29 cellular contexts compared by ENCODE assay signal in genomic region chr6:34050691-34051090, GRCh38.
"Had no signal": no experiment of that assay in that cellular context is flagged by ENCODE, and none has a peak within 500 bp of the region (broad histone marks: within the 10 kb centered on the region; RNA-seq: fewer than 3 reads in every experiment).

No MANE protein-coding gene starts in this region.

- ATAC-seq: activated naive CD4-positive, alpha-beta T cell treated with anti-CD3 and anti-CD28 coated beads, Interleukin-2, amount 50 U/mL, for 72 hours; activated T-cell treated with anti-CD3 and anti-CD28 coated beads, Interleukin-2, amount 50 U/mL, for 72 hours; effector memory CD8-positive, alpha-beta T cell; WTC11 had no signal

- DNase-seq: activated CD4-positive, alpha-beta memory T cell treated with anti-CD3 and anti-CD28 coated beads, Interleukin-2, amount 10 ng/mL, durations not matched to agents 7 days and 5 days; activated CD4-positive, alpha-beta T cell treated with anti-CD3 and anti-CD28 coated beads for 1 hour; activated CD4-positive, alpha-beta T cell treated with anti-CD3 and anti-CD28 coated beads for 4 hours; activated CD4-positive, alpha-beta T cell treated with anti-CD3 and anti-CD28 coated beads, Interleukin-2, amount 10 ng/mL, durations not matched to agents 7 days and 5 days; activated CD4-positive, alpha-beta T cell treated with anti-CD3 and anti-CD28 coated beads, Interleukin-2, amount 50 U/mL, for 4 hours; activated CD8-positive, alpha-beta memory T cell treated with anti-CD3 and anti-CD28 coated beads, Interleukin-2, amount 50 U/mL, for 48 hours; activated gamma-delta T cell; activated naive CD4-positive, alpha-beta T cell; activated naive CD4-positive, alpha-beta T cell treated with anti-CD3 and anti-CD28 coated beads, Interleukin-2, amount 10 ng/mL, durations not matched to agents 7 days and 5 days; activated naive CD8-positive, alpha-beta T cell treated with anti-CD3 and anti-CD28 coated beads, Interleukin-2, amount 10 ng/mL, durations not matched to agents 7 days and 5 days; activated T-cell treated with anti-CD3 and anti-CD28 coated beads for 4 hours; activated T-cell treated with anti-CD3 and anti-CD28 coated beads, Interleukin-2, amount 50 U/mL, for 24 hours; activated T-cell treated with anti-CD3 and anti-CD28 coated beads, Interleukin-2, amount 50 U/mL, for 72 hours; dorsolateral prefrontal cortex; effector memory CD8-positive, alpha-beta T cell; foreskin fibroblast; T-helper 2 cell had no signal

- FAIRE-seq: endothelial cell of umbilical vein, frontal cortex had no signal

- H3K9me3 Mint-ChIP-seq: activated CD4-positive, alpha-beta memory T cell treated with anti-CD3 and anti-CD28 coated beads, Interleukin-2, amount 10 ng/mL, durations not matched to agents 7 days and 5 days; activated CD4-positive, alpha-beta T cell treated with anti-CD3 and anti-CD28 coated beads, Interleukin-2, amount 10 ng/mL, durations not matched to agents 7 days and 5 days; activated naive CD4-positive, alpha-beta T cell treated with anti-CD3 and anti-CD28 coated beads, Interleukin-2, amount 10 ng/mL, durations not matched to agents 7 days and 5 days; activated naive CD4-positive, alpha-beta T cell treated with anti-CD3 and anti-CD28 coated beads, Interleukin-2, amount 50 U/mL, for 72 hours; activated naive CD8-positive, alpha-beta T cell treated with anti-CD3 and anti-CD28 coated beads, Interleukin-2, amount 10 ng/mL, durations not matched to agents 7 days and 5 days; activated T-cell treated with anti-CD3 and anti-CD28 coated beads, Interleukin-2, amount 50 U/mL, for 24 hours; activated T-cell treated with anti-CD3 and anti-CD28 coated beads, Interleukin-2, amount 50 U/mL, for 72 hours; central memory CD8-positive, alpha-beta T cell; effector memory CD8-positive, alpha-beta T cell; WTC11 had no signal

- H3K4me3 Mint-ChIP-seq: activated CD4-positive, alpha-beta memory T cell treated with anti-CD3 and anti-CD28 coated beads, Interleukin-2, amount 10 ng/mL, durations not matched to agents 7 days and 5 days; activated CD4-positive, alpha-beta T cell treated with anti-CD3 and anti-CD28 coated beads, Interleukin-2, amount 10 ng/mL, durations not matched to agents 7 days and 5 days; activated naive CD4-positive, alpha-beta T cell treated with anti-CD3 and anti-CD28 coated beads, Interleukin-2, amount 10 ng/mL, durations not matched to agents 7 days and 5 days; activated naive CD8-positive, alpha-beta T cell treated with anti-CD3 and anti-CD28 coated beads, Interleukin-2, amount 10 ng/mL, durations not matched to agents 7 days and 5 days; activated T-cell treated with anti-CD3 and anti-CD28 coated beads, Interleukin-2, amount 50 U/mL, for 24 hours; activated T-cell treated with anti-CD3 and anti-CD28 coated beads, Interleukin-2, amount 50 U/mL, for 72 hours; central memory CD8-positive, alpha-beta T cell; dendritic cell treated with granulocyte-macrophage colony-stimulating factor and Interleukin-4, amounts not matched to agents 40 ng/mL and 50 ng/mL, for 4 days; effector memory CD8-positive, alpha-beta T cell; WTC11 had no signal

- H3K9me3 ChIP-seq: ascending aorta, breast epithelium had no signal

- H3K4me1 Mint-ChIP-seq: activated CD4-positive, alpha-beta memory T cell treated with anti-CD3 and anti-CD28 coated beads, Interleukin-2, amount 10 ng/mL, durations not matched to agents 7 days and 5 days; activated CD4-positive, alpha-beta T cell treated with anti-CD3 and anti-CD28 coated beads, Interleukin-2, amount 10 ng/mL, durations not matched to agents 7 days and 5 days; activated naive CD4-positive, alpha-beta T cell treated with anti-CD3 and anti-CD28 coated beads, Interleukin-2, amount 10 ng/mL, durations not matched to agents 7 days and 5 days had no signal

- H3K36me3 ChIP-seq: ascending aorta, breast epithelium, cardiac muscle cell had no signal

- H3K27ac ChIP-seq: ascending aorta, breast epithelium, cardiac muscle cell, coronary artery, epithelial cell of prostate had no signal

- H3K4me3 ChIP-seq: ascending aorta, breast epithelium, cardiac muscle cell, coronary artery, dorsolateral prefrontal cortex had no signal

- H3K4me1 ChIP-seq: ascending aorta, breast epithelium had no signal

- H3K27me3 ChIP-seq: ascending aorta, breast epithelium, cardiac muscle cell had no signal

- H3K27ac Mint-ChIP-seq: activated CD4-positive, alpha-beta memory T cell treated with anti-CD3 and anti-CD28 coated beads, Interleukin-2, amount 10 ng/mL, durations not matched to agents 7 days and 5 days; activated CD4-positive, alpha-beta T cell treated with anti-CD3 and anti-CD28 coated beads, Interleukin-2, amount 10 ng/mL, durations not matched to agents 7 days and 5 days; activated naive CD4-positive, alpha-beta T cell treated with anti-CD3 and anti-CD28 coated beads, Interleukin-2, amount 10 ng/mL, durations not matched to agents 7 days and 5 days; activated naive CD4-positive, alpha-beta T cell treated with anti-CD3 and anti-CD28 coated beads, Interleukin-2, amount 50 U/mL, for 72 hours; activated naive CD8-positive, alpha-beta T cell treated with anti-CD3 and anti-CD28 coated beads, Interleukin-2, amount 10 ng/mL, durations not matched to agents 7 days and 5 days; activated T-cell treated with anti-CD3 and anti-CD28 coated beads, Interleukin-2, amount 50 U/mL, for 24 hours; activated T-cell treated with anti-CD3 and anti-CD28 coated beads, Interleukin-2, amount 50 U/mL, for 72 hours; dendritic cell treated with granulocyte-macrophage colony-stimulating factor and Interleukin-4, amounts not matched to agents 40 ng/mL and 50 ng/mL, for 4 days; effector memory CD8-positive, alpha-beta T cell; WTC11 had no signal

- H3K36me3 Mint-ChIP-seq: activated naive CD4-positive, alpha-beta T cell treated with anti-CD3 and anti-CD28 coated beads, Interleukin-2, amount 10 ng/mL, durations not matched to agents 7 days and 5 days; activated naive CD4-positive, alpha-beta T cell treated with anti-CD3 and anti-CD28 coated beads, Interleukin-2, amount 50 U/mL, for 72 hours; activated naive CD8-positive, alpha-beta T cell treated with anti-CD3 and anti-CD28 coated beads, Interleukin-2, amount 10 ng/mL, durations not matched to agents 7 days and 5 days; brain; WTC11 had no signal
